In genomic region chr1:45563843-45564242, GRCh38 we compare ENCODE assay signal across 17 cellular contexts. TPM values are rescaled to one million over a fixed set of nuclear protein-coding genes. Genes with fewer than 3 reads are reported as not detected.
DNase-seq lines count a peak whose midpoint lies in the region; ATAC-seq, FAIRE-seq and TF ChIP-seq lines count a peak whose summit lies in the region.
"Had no signal": no experiment of that assay in that cellular context is flagged by ENCODE, and none has a peak within 500 bp of the region (broad histone marks: within the 10 kb centered on the region; RNA-seq: fewer than 3 reads in every experiment).

No MANE protein-coding gene starts in this region.

- TSS peak; percentile 14 for BruUV-seq in HepG2 (replicated peaks; lab: Mats Ljungman, UMichigan)

- TF ChIP-seq POLR2A in HepG2 (IDR thresholded peaks at IDR 0.05; ENCODE audit: insufficient read depth in 1 of 2, low read depth in 2 of 2, low read length in 2 of 2) (no peak), right lobe of liver (IDR thresholded peaks at IDR 0.05) (no peak)

- H3K4me1 ChIP-seq in HepG2 (ENCODE audit: insufficient read depth, low read length) = peaks cover 24% of the 10 kb centered on the region
- H3K4me1 ChIP-seq in right lobe of liver = peaks cover 0 to 6% (median 0%) of the 10 kb centered on the region in 4 donors

- H2AFZ ChIP-seq in HepG2 (ENCODE audit: low read length) = no peak overlapping the region

- no peak overlapping the region for H3K27ac ChIP-seq in HepG2 (ENCODE audit: extremely low read length, insufficient read depth, low read length)
- no peak overlapping the region for H3K27ac ChIP-seq in right lobe of liver
- H3K27ac ChIP-seq: C4-2B had no signal

- no peaks in the 10 kb centered on the region for H3K9me3 ChIP-seq in HepG2 (ENCODE audit: low read length)
- no peaks in the 10 kb centered on the region for H3K9me3 ChIP-seq in right lobe of liver

- H3K27me3 Mint-ChIP-seq in dendritic cell treated with granulocyte-macrophage colony-stimulating factor and Interleukin-4, amounts not matched to agents 40 ng/mL and 50 ng/mL, for 4 days = no peaks in the 10 kb centered on the region
- H3K27me3 Mint-ChIP-seq in osteocyte (ENCODE audit: unreplicated experiment) = no peaks in the 10 kb centered on the region
- H3K27me3 Mint-ChIP-seq in immature natural killer cell (ENCODE audit: low read depth in 3 of 3) = peaks cover 0 to 3% (median 0%) of the 10 kb centered on the region in 3 donors

- no peak overlapping the region for H3K4me3 ChIP-seq in HepG2 (replicated peaks in 1 of 3; ENCODE audit: insufficient read depth in 1 of 3, low read depth in 2 of 3, low read length in 3 of 3)
- no peak overlapping the region for H3K4me3 ChIP-seq in right lobe of liver

- intact Hi-C loops in HepG2 (cut with micrococcal nuclease; ENCODE audit: unreplicated experiment) (no loop called here), right lobe of liver (cut with DNase I) (loop anchor here in 1 of 2 donors (10.0 kb wide), 1 partner anchor 209 kb away; no protein-coding TSS in a partner anchor)
- intact Hi-C loops in dendritic cell treated with granulocyte-macrophage colony-stimulating factor and Interleukin-4, amounts not matched to agents 40 ng/mL and 50 ng/mL, for 4 days (cut with micrococcal nuclease) = no loop called here

- no peak overlapping the region for H3K4me2 ChIP-seq in HepG2 (ENCODE audit: low read depth, low read length)

- H3K9me3 Mint-ChIP-seq in dendritic cell treated with granulocyte-macrophage colony-stimulating factor and Interleukin-4, amounts not matched to agents 40 ng/mL and 50 ng/mL, for 4 days = no peaks in the 10 kb centered on the region
- H3K9me3 Mint-ChIP-seq in osteocyte (ENCODE audit: unreplicated experiment) (no peaks in the 10 kb centered on the region), immature natural killer cell (no peaks in the 10 kb centered on the region)

- DNase-seq in HepG2 (ENCODE audit: low spot score) = no peak
- no peak for DNase-seq in right lobe of liver
- DNase-seq in osteocyte (ENCODE audit: extremely low spot score, unreplicated experiment) = no peak
- DNase-seq in immature natural killer cell = no peak
- no peak for DNase-seq in AG20443 (ENCODE audit: low spot score)
- no peak for DNase-seq in NCI-H510A treated with DMSO at 0.1 percent for 48 hours (lab: John Stamatoyannopoulos, UW)
- DNase-seq: DMS79 treated with DMSO at 0.1 percent for 48 hours, GOT3, KBM-7, NCI-H1105 treated with DMSO at 0.1 percent for 48 hours, NCI-H1694, PC-3, RPMI8226, SHP77 treated with DMSO at 0.1 percent for 48 hours had no signal

- H3K27ac Mint-ChIP-seq in dendritic cell treated with granulocyte-macrophage colony-stimulating factor and Interleukin-4, amounts not matched to agents 40 ng/mL and 50 ng/mL, for 4 days = peak overlapping the region; percentile 1
- peak overlapping the region; percentile 62 for H3K27ac Mint-ChIP-seq in osteocyte (ENCODE audit: unreplicated experiment)
- H3K27ac Mint-ChIP-seq in immature natural killer cell = no peak overlapping the region

- no peak overlapping the region for H3K9ac ChIP-seq in HepG2 (ENCODE audit: insufficient read depth, low read depth, low read length)

- TF ChIP-seq RAD21 in HepG2 (CRISPR knock-in tag; IDR thresholded peaks at IDR 0.05) = no peak

- TF ChIP-seq CTCF in HepG2 (CRISPR knock-in tag; IDR thresholded peaks at IDR 0.05) = no peak
- no peak for TF ChIP-seq CTCF in right lobe of liver (IDR thresholded peaks at IDR 0.05)
- TF ChIP-seq CTCF in osteocyte (IDR thresholded peaks at IDR 0.05) = no peak

- in situ Hi-C loops in HepG2 (cut with HindIII; ENCODE audit: extremely low pct_ligation_motif_present, low pct_unique_long_range_greater_than_20kb) = no loop called here

- H3K36me3 ChIP-seq in HepG2 (replicated peaks in 1 of 2; ENCODE audit: control insufficient read depth in 1 of 2, insufficient read depth in 2 of 2, low read length in 2 of 2) = peaks cover 26 to 70% of the 10 kb centered on the region in 2 experiments
- H3K36me3 ChIP-seq in right lobe of liver = peaks cover 0 to 65% (median 34%) of the 10 kb centered on the region in 4 donors

- 97% methylated on average over 2 of the region's 2 CpGs for WGBS in HepG2 (ENCODE audit: low lambda C conversion rate)
- WGBS in right lobe of liver (ENCODE audit: insufficient coverage, low coverage, low lambda C conversion rate, missing lambda C conversion rate) = no CpG with 5 or more reads among the region's 2 CpGs

- no peaks in the 10 kb centered on the region for H3K27me3 ChIP-seq in HepG2 (ENCODE audit: control insufficient read depth in 1 of 2, insufficient read depth in 2 of 2, low read length in 2 of 2)
- H3K27me3 ChIP-seq in right lobe of liver = no peaks in the 10 kb centered on the region

- H3K36me3 Mint-ChIP-seq in dendritic cell treated with granulocyte-macrophage colony-stimulating factor and Interleukin-4, amounts not matched to agents 40 ng/mL and 50 ng/mL, for 4 days (ENCODE audit: low read depth) = peaks cover 93% of the 10 kb centered on the region
- H3K36me3 Mint-ChIP-seq in osteocyte (ENCODE audit: unreplicated experiment) (peaks cover 32% of the 10 kb centered on the region), immature natural killer cell (peaks cover 3 to 36% (median 11%) of the 10 kb centered on the region in 3 donors)

- POLR2A ChIA-PET in HepG2 (lab: Yijun Ruan, JAX) = interaction anchor here (1.6 to 2.6 kb wide), 3 partner anchors 13 to 45 kb away, joined by 5 to 14 read pairs (median 5); partner anchors contain the start of genes AKR1A1 and PRDX1

- no peak for TF ChIP-seq EP300 in HepG2 (IDR thresholded peaks at IDR 0.05; ENCODE audit: low read depth in 2 of 2, low read length in 2 of 2)
- TF ChIP-seq EP300 in HepG2 (CRISPR knock-in tag; IDR thresholded peaks at IDR 0.05; ENCODE audit: borderline replicate concordance) = no peak

- ATAC-seq in HepG2 (no peak), right lobe of liver (no peak)
- ATAC-seq: PC-3 had no signal

- H3K4me1 Mint-ChIP-seq in dendritic cell treated with granulocyte-macrophage colony-stimulating factor and Interleukin-4, amounts not matched to agents 40 ng/mL and 50 ng/mL, for 4 days (ENCODE audit: low read depth) = peaks cover 55% of the 10 kb centered on the region
- H3K4me1 Mint-ChIP-seq in osteocyte (ENCODE audit: unreplicated experiment) (peaks cover 8% of the 10 kb centered on the region), immature natural killer cell (no peaks in the 10 kb centered on the region)

- FAIRE-seq in HepG2 (lab: Jason Lieb, UNC) = no peak
- FAIRE-seq: A204.1 had no signal

- H3K79me2 ChIP-seq in HepG2 (ENCODE audit: insufficient read depth, low read length) = peaks cover 10% of the 10 kb centered on the region

- no peaks in the 10 kb centered on the region for H4K20me1 ChIP-seq in HepG2 (ENCODE audit: insufficient read depth, low read length)

- CTCF ChIA-PET in HepG2 (lab: Yijun Ruan, JAX; ENCODE audit: low intra/inter-chr PET ratio, low total read pairs) = no interaction called here

- no peak overlapping the region for H3K4me3 Mint-ChIP-seq in dendritic cell treated with granulocyte-macrophage colony-stimulating factor and Interleukin-4, amounts not matched to agents 40 ng/mL and 50 ng/mL, for 4 days
- H3K4me3 Mint-ChIP-seq in osteocyte (ENCODE audit: unreplicated experiment) (no peak overlapping the region), immature natural killer cell (no peak overlapping the region)

RNA-seq across cellular contexts. Expression of gene AKR1A1, which starts 13.2 kb away (rescaled TPM):
- 217 and 233 TPM in 2 replicates for total RNA-seq in HepG2 (2016; rRNA removed; fragmentation: Illumina TruSeq; extraction: Trizol)
- 83.2 and 92.8 TPM in 2 replicates for total RNA-seq in HepG2 (2016; cell fraction: cytosol; rRNA removed; fragmentation: Illumina TruSeq; extraction: Trizol; ENCODE audit: low read depth)
- total RNA-seq in HepG2 (2016; cell fraction: insoluble cytoplasmic fraction; rRNA removed; fragmentation: Illumina TruSeq; extraction: Trizol) = 217 and 238 TPM in 2 replicates
- 122 and 152 TPM in 2 replicates for total RNA-seq in HepG2 (2016; cell fraction: membrane; rRNA removed; fragmentation: Illumina TruSeq; extraction: Trizol)
- 126 and 130 TPM in 2 replicates for total RNA-seq in HepG2 (2016; cell fraction: nucleus; rRNA removed; fragmentation: Illumina TruSeq; extraction: Trizol)
- polyA plus RNA-seq in HepG2 (2011; rRNA removed) = 181 and 188 TPM in 2 replicates
- polyA plus RNA-seq in HepG2 (2011; cell fraction: cytosol; rRNA removed) = 171 and 206 TPM in 2 replicates
- polyA plus RNA-seq in HepG2 (2011; cell fraction: nucleus; rRNA removed) = 120 and 146 TPM in 2 replicates
- 115 TPM in 2 replicates for polyA plus RNA-seq in HepG2 (2012)
- polyA plus RNA-seq in HepG2 (2016; cell fraction: cytosol; fragmentation: Illumina TruSeq; extraction: Trizol; ENCODE audit: low read depth) = 68.5 and 93.5 TPM in 2 replicates
- polyA plus RNA-seq in HepG2 (2016; cell fraction: insoluble cytoplasmic fraction; fragmentation: Illumina TruSeq; extraction: Trizol; ENCODE audit: low read depth) = 208 and 214 TPM in 2 replicates
- polyA plus RNA-seq in HepG2 (2016; cell fraction: membrane; fragmentation: Illumina TruSeq; extraction: Trizol; ENCODE audit: low read depth) = 89.6 and 126 TPM in 2 replicates
- polyA plus RNA-seq in HepG2 (2016; cell fraction: nucleus; fragmentation: Illumina TruSeq; extraction: Trizol; ENCODE audit: insufficient read depth, low read depth) = 233 and 234 TPM in 2 replicates
- 185 and 208 TPM in 2 replicates for polyA minus RNA-seq in HepG2 (2011; rRNA and poly(A)+ RNA removed; ENCODE audit: low replicate concordance)
- 70.5 and 79.0 TPM in 2 replicates for polyA minus RNA-seq in HepG2 (2011; cell fraction: cytosol; rRNA and poly(A)+ RNA removed)
- 93.6 and 111 TPM in 2 replicates for polyA minus RNA-seq in HepG2 (2011; cell fraction: nucleus; rRNA and poly(A)+ RNA removed)
- total RNA-seq in right lobe of liver = 100 to 1,000 TPM; 115 to 308 (median 220) TPM
- total RNA-seq in osteocyte = 175 TPM in 2 replicates
- polyA plus RNA-seq in immature natural killer cell = 100 to 1,000 TPM in 1 of 3 donors, 10 to 100 TPM in 2; 89.1 to 133 (median 94.6) TPM

RNA-seq across cellular contexts. Expression of gene NASP, which starts 20.0 kb away (rescaled TPM):
- total RNA-seq in HepG2 (2016; rRNA removed; fragmentation: Illumina TruSeq; extraction: Trizol) (256 and 359 TPM in 2 replicates), right lobe of liver (10 to 100 TPM; 21.8 to 31.9 (median 26.1) TPM), osteocyte (71.2 and 72.5 TPM in 2 replicates)
- total RNA-seq in HepG2 (2016; cell fraction: cytosol; rRNA removed; fragmentation: Illumina TruSeq; extraction: Trizol; ENCODE audit: low read depth) = 56.5 and 57.9 TPM in 2 replicates
- 274 and 345 TPM in 2 replicates for total RNA-seq in HepG2 (2016; cell fraction: insoluble cytoplasmic fraction; rRNA removed; fragmentation: Illumina TruSeq; extraction: Trizol)
- 59.8 and 65.7 TPM in 2 replicates for total RNA-seq in HepG2 (2016; cell fraction: membrane; rRNA removed; fragmentation: Illumina TruSeq; extraction: Trizol)
- total RNA-seq in HepG2 (2016; cell fraction: nucleus; rRNA removed; fragmentation: Illumina TruSeq; extraction: Trizol) = 169 and 186 TPM in 2 replicates
- polyA plus RNA-seq in HepG2 (2011; rRNA removed) (105 and 132 TPM in 2 replicates), immature natural killer cell (10 to 100 TPM; 33.7 to 78.0 (median 67.9) TPM)
- polyA plus RNA-seq in HepG2 (2011; cell fraction: cytosol; rRNA removed) = 78.7 and 83.2 TPM in 2 replicates
- polyA plus RNA-seq in HepG2 (2011; cell fraction: nucleus; rRNA removed) = 94.3 and 131 TPM in 2 replicates
- polyA plus RNA-seq in HepG2 (2012) = 102 and 153 TPM in 2 replicates
- 22.1 and 22.6 TPM in 2 replicates for polyA plus RNA-seq in HepG2 (2016; cell fraction: cytosol; fragmentation: Illumina TruSeq; extraction: Trizol; ENCODE audit: low read depth)
- 462 and 490 TPM in 2 replicates for polyA plus RNA-seq in HepG2 (2016; cell fraction: insoluble cytoplasmic fraction; fragmentation: Illumina TruSeq; extraction: Trizol; ENCODE audit: low read depth)
- polyA plus RNA-seq in HepG2 (2016; cell fraction: membrane; fragmentation: Illumina TruSeq; extraction: Trizol; ENCODE audit: low read depth) = 35.8 and 36.2 TPM in 2 replicates
- 327 and 350 TPM in 2 replicates for polyA plus RNA-seq in HepG2 (2016; cell fraction: nucleus; fragmentation: Illumina TruSeq; extraction: Trizol; ENCODE audit: insufficient read depth, low read depth)
- 96.7 and 116 TPM in 2 replicates for polyA minus RNA-seq in HepG2 (2011; rRNA and poly(A)+ RNA removed; ENCODE audit: low replicate concordance)
- 68.0 and 69.6 TPM in 2 replicates for polyA minus RNA-seq in HepG2 (2011; cell fraction: cytosol; rRNA and poly(A)+ RNA removed)
- 86.8 and 102 TPM in 2 replicates for polyA minus RNA-seq in HepG2 (2011; cell fraction: nucleus; rRNA and poly(A)+ RNA removed)

RNA-seq across cellular contexts. Expression of gene PRDX1, which starts 42.2 kb away (rescaled TPM):
- total RNA-seq in HepG2 (2016; rRNA removed; fragmentation: Illumina TruSeq; extraction: Trizol) (1,898 and 2,651 TPM in 2 replicates), right lobe of liver (100 to 1,000 TPM; 315 to 672 (median 358) TPM), osteocyte (291 and 292 TPM in 2 replicates)
- total RNA-seq in HepG2 (2016; cell fraction: cytosol; rRNA removed; fragmentation: Illumina TruSeq; extraction: Trizol; ENCODE audit: low read depth) = 648 and 690 TPM in 2 replicates
- 1,942 and 2,764 TPM in 2 replicates for total RNA-seq in HepG2 (2016; cell fraction: insoluble cytoplasmic fraction; rRNA removed; fragmentation: Illumina TruSeq; extraction: Trizol)
- 688 and 689 TPM in 2 replicates for total RNA-seq in HepG2 (2016; cell fraction: membrane; rRNA removed; fragmentation: Illumina TruSeq; extraction: Trizol)
- total RNA-seq in HepG2 (2016; cell fraction: nucleus; rRNA removed; fragmentation: Illumina TruSeq; extraction: Trizol) = 599 and 644 TPM in 2 replicates
- polyA plus RNA-seq in HepG2 (2011; rRNA removed) (550 and 761 TPM in 2 replicates), immature natural killer cell (100 to 1,000 TPM in 2 of 3 donors, 10 to 100 TPM in 1; 84.0 to 112 (median 112) TPM)
- 477 and 587 TPM in 2 replicates for polyA plus RNA-seq in HepG2 (2011; cell fraction: cytosol; rRNA removed)
- 93.4 and 123 TPM in 2 replicates for polyA plus RNA-seq in HepG2 (2011; cell fraction: nucleus; rRNA removed)
- 725 and 786 TPM in 2 replicates for polyA plus RNA-seq in HepG2 (2012)
- 598 and 600 TPM in 2 replicates for polyA plus RNA-seq in HepG2 (2016; cell fraction: cytosol; fragmentation: Illumina TruSeq; extraction: Trizol; ENCODE audit: low read depth)
- 2,458 and 2,666 TPM in 2 replicates for polyA plus RNA-seq in HepG2 (2016; cell fraction: insoluble cytoplasmic fraction; fragmentation: Illumina TruSeq; extraction: Trizol; ENCODE audit: low read depth)
- 496 and 500 TPM in 2 replicates for polyA plus RNA-seq in HepG2 (2016; cell fraction: membrane; fragmentation: Illumina TruSeq; extraction: Trizol; ENCODE audit: low read depth)
- polyA plus RNA-seq in HepG2 (2016; cell fraction: nucleus; fragmentation: Illumina TruSeq; extraction: Trizol; ENCODE audit: insufficient read depth, low read depth) = 910 and 953 TPM in 2 replicates
- 219 and 566 TPM in 2 replicates for polyA minus RNA-seq in HepG2 (2011; rRNA and poly(A)+ RNA removed; ENCODE audit: low replicate concordance)
- 202 and 238 TPM in 2 replicates for polyA minus RNA-seq in HepG2 (2011; cell fraction: cytosol; rRNA and poly(A)+ RNA removed)
- polyA minus RNA-seq in HepG2 (2011; cell fraction: nucleus; rRNA and poly(A)+ RNA removed) = 82.1 and 96.2 TPM in 2 replicates

Comparison
In these comparisons a context has a peak if more than half of its experiments do, and no peak if none do; other contexts are left out.
1. H3K27ac Mint-ChIP-seq: peak in dendritic cell treated with granulocyte-macrophage colony-stimulating factor and Interleukin-4, amounts not matched to agents 40 ng/mL and 50 ng/mL, for 4 days (single experiment) and osteocyte (single experiment); none in immature natural killer cell (0 of 6).